ENCODE assay signal across 1 cellular context in genomic region chr16:31430380-31431052, GRCh38.
TF ChIP-seq lines count a peak whose summit lies in the region.

No MANE protein-coding gene starts in this region.

TF ChIP-seq in WTC11, 78 proteins besides CTCF, POLR2A, EP300 and RAD21 (continued from another document):
- no peak for TF ChIP-seq PRDM15 (CRISPR knock-in tag; IDR thresholded peaks at IDR 0.05)
- TF ChIP-seq ZNF232 (CRISPR knock-in tag; IDR thresholded peaks at IDR 0.05): no peak
- TF ChIP-seq SOX15 (CRISPR knock-in tag; IDR thresholded peaks at IDR 0.05): no peak
- TF ChIP-seq HMGXB4 (CRISPR knock-in tag; IDR thresholded peaks at IDR 0.05): no peak
- TF ChIP-seq RORB (CRISPR knock-in tag; IDR thresholded peaks at IDR 0.05): no peak
- TF ChIP-seq MYBL2 (CRISPR knock-in tag; IDR thresholded peaks at IDR 0.05): no peak
- no peak for TF ChIP-seq ZNF281 (CRISPR knock-in tag; IDR thresholded peaks at IDR 0.05)
- no peak for TF ChIP-seq USF1 (CRISPR knock-in tag; IDR thresholded peaks at IDR 0.05)
- no peak for TF ChIP-seq OVOL2 (CRISPR knock-in tag; IDR thresholded peaks at IDR 0.05; ENCODE audit: borderline replicate concordance)
- no peak for TF ChIP-seq TP53 (CRISPR knock-in tag; IDR thresholded peaks at IDR 0.05)
